ENCODE assay signal across 17 cellular contexts in genomic region chr14:24130380-24130716, GRCh38. TPM values are rescaled to one million over a fixed set of nuclear protein-coding genes. Genes with fewer than 3 reads are reported as not detected.
DNase-seq lines count a peak whose midpoint lies in the region; ATAC-seq and TF ChIP-seq lines count a peak whose summit lies in the region.
"Had no signal": no experiment of that assay in that cellular context is flagged by ENCODE, and none has a peak within 500 bp of the region (broad histone marks: within the 10 kb centered on the region; RNA-seq: fewer than 3 reads in every experiment).

TSS of gene FITM1 (plus strand) at chr14:24130659. CDS start at chr14:24131564, 905 bp downstream.

- POLR2A ChIA-PET in naive thymus-derived CD4-positive, alpha-beta T cell (lab: Charles Lee) = interaction anchor here (0.7 to 11.7 kb wide), 2 partner anchors 10 to 37 kb away, joined by 3 to 298 read pairs; partner anchors contain the start of genes DCAF11, NRL and PCK2

- CTCF ChIA-PET in naive thymus-derived CD4-positive, alpha-beta T cell (lab: Charles Lee) = no interaction called here

- H3K27ac Mint-ChIP-seq in glutamatergic neuron (ENCODE audit: unreplicated experiment) = peak within 1 kb of the TSS; percentile 78
- H3K27ac Mint-ChIP-seq in naive thymus-derived CD4-positive, alpha-beta T cell = peak within 1 kb of the TSS in 8 of 9 donors; percentile 21 to 88 (median 56)
- H3K27ac Mint-ChIP-seq: activated CD4-positive, alpha-beta memory T cell treated with anti-CD3 and anti-CD28 coated beads, Interleukin-2, amount 10 ng/mL, durations not matched to agents 7 days and 5 days had no signal

- no peaks in the 10 kb centered on the region; the same call in 1 of the 2 replicates for H3K36me3 ChIP-seq in BLaER1
- H3K36me3 ChIP-seq in naive thymus-derived CD4-positive, alpha-beta T cell (ENCODE audit: control insufficient read depth in 2 of 3, insufficient read depth in 3 of 3, low read length in 3 of 3) = no peaks in the 10 kb centered on the region
- H3K36me3 ChIP-seq: vagina had no signal

- no peaks in the 10 kb centered on the region for H3K36me3 Mint-ChIP-seq in glutamatergic neuron (ENCODE audit: unreplicated experiment)
- H3K36me3 Mint-ChIP-seq in naive thymus-derived CD4-positive, alpha-beta T cell = peaks cover 0 to 4% (median under 1%) of the 10 kb centered on the region in 5 donors

- H3K4me2 ChIP-seq in BLaER1 = peak within 1 kb of the TSS; percentile 40

- peaks cover 8% of the 10 kb centered on the region for H3K9me3 Mint-ChIP-seq in glutamatergic neuron (ENCODE audit: unreplicated experiment)
- H3K9me3 Mint-ChIP-seq in naive thymus-derived CD4-positive, alpha-beta T cell = peaks cover 0 to 2% (median 0%) of the 10 kb centered on the region in 11 donors
- H3K9me3 Mint-ChIP-seq: activated CD4-positive, alpha-beta memory T cell treated with anti-CD3 and anti-CD28 coated beads, Interleukin-2, amount 10 ng/mL, durations not matched to agents 7 days and 5 days had no signal

- H3K4me1 ChIP-seq in BLaER1 = peaks cover 52% of the 10 kb centered on the region
- peaks cover 2 to 19% of the 10 kb centered on the region in 2 donors for H3K4me1 ChIP-seq in naive thymus-derived CD4-positive, alpha-beta T cell (ENCODE audit: control insufficient read depth in 2 of 2, insufficient read depth in 2 of 2, low read length in 2 of 2)

- H3K4me3 ChIP-seq in BLaER1 = no peak within 1 kb of the TSS
- no peak within 1 kb of the TSS for H3K4me3 ChIP-seq in naive thymus-derived CD4-positive, alpha-beta T cell (ENCODE audit: low read length)
- H3K4me3 ChIP-seq: vagina had no signal

- H3K27me3 ChIP-seq in BLaER1 = no peaks in the 10 kb centered on the region
- H3K27me3 ChIP-seq in naive thymus-derived CD4-positive, alpha-beta T cell (ENCODE audit: control insufficient read depth in 2 of 2, insufficient read depth in 2 of 2, low read length in 2 of 2) = no peaks in the 10 kb centered on the region
- H3K27me3 ChIP-seq: vagina had no signal

- peaks cover 22% of the 10 kb centered on the region for H3K4me1 Mint-ChIP-seq in glutamatergic neuron (ENCODE audit: low read depth, unreplicated experiment)
- H3K4me1 Mint-ChIP-seq in naive thymus-derived CD4-positive, alpha-beta T cell = peaks cover 16 to 31% (median 25%) of the 10 kb centered on the region in 7 donors

- no peak for ATAC-seq in naive thymus-derived CD4-positive, alpha-beta T cell
- ATAC-seq in GM19397 (IDR thresholded peaks at IDR 0.05; ENCODE audit: unreplicated experiment) = no peak

- intact Hi-C loops in naive thymus-derived CD4-positive, alpha-beta T cell (cut with micrococcal nuclease) = no loop called here

- H3K9ac ChIP-seq in BLaER1 = 0 out of 2 replicates have a peak within 1 kb of the TSS, but pooled peaks have one; percentile 6

- H3K27me3 Mint-ChIP-seq in glutamatergic neuron (ENCODE audit: unreplicated experiment) = peaks cover 10% of the 10 kb centered on the region
- H3K27me3 Mint-ChIP-seq in naive thymus-derived CD4-positive, alpha-beta T cell = no peaks in the 10 kb centered on the region
- H3K27me3 Mint-ChIP-seq: activated CD4-positive, alpha-beta memory T cell treated with anti-CD3 and anti-CD28 coated beads, Interleukin-2, amount 10 ng/mL, durations not matched to agents 7 days and 5 days had no signal

- no peaks in the 10 kb centered on the region for H4K20me1 ChIP-seq in BLaER1

- no peaks in the 10 kb centered on the region for H3K9me3 ChIP-seq in BLaER1
- no peaks in the 10 kb centered on the region for H3K9me3 ChIP-seq in naive thymus-derived CD4-positive, alpha-beta T cell (ENCODE audit: control insufficient read depth in 2 of 3, low read length in 3 of 3)
- H3K9me3 ChIP-seq: vagina had no signal

- H3K27ac ChIP-seq in BLaER1 = no peak within 1 kb of the TSS
- no peak within 1 kb of the TSS for H3K27ac ChIP-seq in naive thymus-derived CD4-positive, alpha-beta T cell (ENCODE audit: low read depth, low read length)
- H3K27ac ChIP-seq: vagina had no signal

- H3K4me3 Mint-ChIP-seq in glutamatergic neuron (ENCODE audit: unreplicated experiment) = peak within 1 kb of the TSS; percentile 70
- H3K4me3 Mint-ChIP-seq in naive thymus-derived CD4-positive, alpha-beta T cell = peak within 1 kb of the TSS in 3 of 10 donors; percentile 7 to 32 (median 13)
- H3K4me3 Mint-ChIP-seq: activated CD4-positive, alpha-beta memory T cell treated with anti-CD3 and anti-CD28 coated beads, Interleukin-2, amount 10 ng/mL, durations not matched to agents 7 days and 5 days had no signal

- DNase-seq in MV-4-11 (lab: John Stamatoyannopoulos, UW) (peak; percentile 86), glutamatergic neuron (no peak), NCI-H345 treated with DMSO at 0.1 percent for 48 hours (lab: John Stamatoyannopoulos, UW; ENCODE audit: unreplicated experiment) (no peak), SW 1271 (lab: John Stamatoyannopoulos, UW) (no peak)
- no peak for DNase-seq in naive thymus-derived CD4-positive, alpha-beta T cell
- no peak for DNase-seq in activated CD8-positive, alpha-beta memory T cell treated with anti-CD3 and anti-CD28 coated beads, Interleukin-2, amount 50 U/mL, for 48 hours
- DNase-seq: activated CD4-positive, alpha-beta memory T cell treated with anti-CD3 and anti-CD28 coated beads, Interleukin-2, amount 10 ng/mL, durations not matched to agents 7 days and 5 days; activated effector memory CD4-positive, alpha-beta T cell treated with Interleukin-2 at 50 U/mL for 16 hours; central memory CD4-positive, alpha-beta T cell; DMS53; H7; NCI-H1092; OCI-M1; stimulated activated CD8-positive, alpha-beta memory T cell treated with anti-CD3 and anti-CD28 coated beads, Interleukin-4, amount 100 ng/mL, for 48 hours had no signal

- TF ChIP-seq CTCF in glutamatergic neuron (IDR thresholded peaks at IDR 0.05; ENCODE audit: partially characterized antibody, unreplicated experiment) = no peak

RNA-seq across cellular contexts. Expression of gene FITM1, which starts in this region (rescaled TPM):
- 0.66 TPM for total RNA-seq in glutamatergic neuron (ENCODE audit: unreplicated experiment)
- total RNA-seq in naive thymus-derived CD4-positive, alpha-beta T cell = 1 to 10 TPM; 1.8 to 4.3 (median 2.0) TPM
- 1 to 10 TPM in 1 of 2 donors, under 1 TPM in 1; 0.48 to 1.2 TPM for polyA plus RNA-seq in naive thymus-derived CD4-positive, alpha-beta T cell
- total RNA-seq: H7, vagina had no signal
